In the genomic region with DNA sequence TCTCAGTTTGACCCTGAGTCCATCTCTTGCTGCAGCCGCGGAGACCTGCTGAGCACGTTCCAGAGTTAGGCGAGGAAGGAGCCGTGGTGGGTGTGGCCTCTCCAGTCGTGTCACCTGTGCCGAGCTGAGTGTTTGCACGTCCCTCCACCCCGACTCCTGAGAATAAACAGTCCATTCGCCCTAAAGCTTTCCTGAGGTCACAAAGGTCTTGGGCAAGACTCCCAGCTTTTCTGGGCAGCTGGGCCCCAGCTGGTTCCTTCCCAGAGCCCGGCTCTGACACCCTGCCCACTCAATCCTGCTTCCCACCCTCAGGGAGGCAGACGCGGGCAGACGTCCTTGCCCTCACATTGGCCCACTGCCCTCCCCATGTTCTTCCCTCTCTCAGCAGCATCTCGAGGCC, we compare ENCODE assay signal across 1 cellular context.
TF ChIP-seq lines count a peak whose summit lies in the region.

No MANE protein-coding gene starts in this region.

TF ChIP-seq in GM23338, 12 proteins besides CTCF, POLR2A, EP300 and RAD21 (continued from another document):
- TF ChIP-seq, protein P1, sequence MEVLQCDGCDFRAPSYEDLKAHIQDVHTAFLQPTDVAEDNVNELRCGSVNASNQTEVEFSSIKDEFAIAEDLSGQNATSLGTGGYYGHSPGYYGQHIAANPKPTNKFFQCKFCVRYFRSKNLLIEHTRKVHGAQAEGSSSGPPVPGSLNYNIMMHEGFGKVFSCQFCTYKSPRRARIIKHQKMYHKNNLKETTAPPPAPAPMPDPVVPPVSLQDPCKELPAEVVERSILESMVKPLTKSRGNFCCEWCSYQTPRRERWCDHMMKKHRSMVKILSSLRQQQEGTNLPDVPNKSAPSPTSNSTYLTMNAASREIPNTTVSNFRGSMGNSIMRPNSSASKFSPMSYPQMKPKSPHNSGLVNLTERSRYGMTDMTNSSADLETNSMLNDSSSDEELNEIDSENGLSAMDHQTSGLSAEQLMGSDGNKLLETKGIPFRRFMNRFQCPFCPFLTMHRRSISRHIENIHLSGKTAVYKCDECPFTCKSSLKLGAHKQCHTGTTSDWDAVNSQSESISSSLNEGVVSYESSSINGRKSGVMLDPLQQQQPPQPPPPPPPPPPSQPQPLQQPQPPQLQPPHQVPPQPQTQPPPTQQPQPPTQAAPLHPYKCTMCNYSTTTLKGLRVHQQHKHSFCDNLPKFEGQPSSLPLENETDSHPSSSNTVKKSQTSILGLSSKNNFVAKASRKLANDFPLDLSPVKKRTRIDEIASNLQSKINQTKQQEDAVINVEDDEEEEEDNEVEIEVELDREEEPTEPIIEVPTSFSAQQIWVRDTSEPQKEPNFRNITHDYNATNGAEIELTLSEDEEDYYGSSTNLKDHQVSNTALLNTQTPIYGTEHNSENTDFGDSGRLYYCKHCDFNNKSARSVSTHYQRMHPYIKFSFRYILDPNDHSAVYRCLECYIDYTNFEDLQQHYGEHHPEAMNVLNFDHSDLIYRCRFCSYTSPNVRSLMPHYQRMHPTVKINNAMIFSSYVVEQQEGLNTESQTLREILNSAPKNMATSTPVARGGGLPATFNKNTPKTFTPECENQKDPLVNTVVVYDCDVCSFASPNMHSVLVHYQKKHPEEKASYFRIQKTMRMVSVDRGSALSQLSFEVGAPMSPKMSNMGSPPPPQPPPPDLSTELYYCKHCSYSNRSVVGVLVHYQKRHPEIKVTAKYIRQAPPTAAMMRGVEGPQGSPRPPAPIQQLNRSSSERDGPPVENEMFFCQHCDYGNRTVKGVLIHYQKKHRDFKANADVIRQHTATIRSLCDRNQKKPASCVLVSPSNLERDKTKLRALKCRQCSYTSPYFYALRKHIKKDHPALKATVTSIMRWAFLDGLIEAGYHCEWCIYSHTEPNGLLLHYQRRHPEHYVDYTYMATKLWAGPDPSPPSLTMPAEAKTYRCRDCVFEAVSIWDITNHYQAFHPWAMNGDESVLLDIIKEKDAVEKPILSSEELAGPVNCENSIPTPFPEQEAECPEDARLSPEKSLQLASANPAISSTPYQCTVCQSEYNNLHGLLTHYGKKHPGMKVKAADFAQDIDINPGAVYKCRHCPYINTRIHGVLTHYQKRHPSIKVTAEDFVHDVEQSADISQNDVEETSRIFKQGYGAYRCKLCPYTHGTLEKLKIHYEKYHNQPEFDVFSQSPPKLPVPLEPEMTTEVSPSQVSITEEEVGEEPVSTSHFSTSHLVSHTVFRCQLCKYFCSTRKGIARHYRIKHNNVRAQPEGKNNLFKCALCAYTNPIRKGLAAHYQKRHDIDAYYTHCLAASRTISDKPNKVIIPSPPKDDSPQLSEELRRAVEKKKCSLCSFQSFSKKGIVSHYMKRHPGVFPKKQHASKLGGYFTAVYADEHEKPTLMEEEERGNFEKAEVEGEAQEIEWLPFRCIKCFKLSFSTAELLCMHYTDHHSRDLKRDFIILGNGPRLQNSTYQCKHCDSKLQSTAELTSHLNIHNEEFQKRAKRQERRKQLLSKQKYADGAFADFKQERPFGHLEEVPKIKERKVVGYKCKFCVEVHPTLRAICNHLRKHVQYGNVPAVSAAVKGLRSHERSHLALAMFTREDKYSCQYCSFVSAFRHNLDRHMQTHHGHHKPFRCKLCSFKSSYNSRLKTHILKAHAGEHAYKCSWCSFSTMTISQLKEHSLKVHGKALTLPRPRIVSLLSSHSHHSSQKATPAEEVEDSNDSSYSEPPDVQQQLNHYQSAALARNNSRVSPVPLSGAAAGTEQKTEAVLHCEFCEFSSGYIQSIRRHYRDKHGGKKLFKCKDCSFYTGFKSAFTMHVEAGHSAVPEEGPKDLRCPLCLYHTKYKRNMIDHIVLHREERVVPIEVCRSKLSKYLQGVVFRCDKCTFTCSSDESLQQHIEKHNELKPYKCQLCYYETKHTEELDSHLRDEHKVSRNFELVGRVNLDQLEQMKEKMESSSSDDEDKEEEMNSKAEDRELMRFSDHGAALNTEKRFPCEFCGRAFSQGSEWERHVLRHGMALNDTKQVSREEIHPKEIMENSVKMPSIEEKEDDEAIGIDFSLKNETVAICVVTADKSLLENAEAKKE (CRISPR knock-in tag; IDR thresholded peaks at IDR 0.05): no peak
- no peak for TF ChIP-seq ZNF331 (CRISPR knock-in tag; IDR thresholded peaks at IDR 0.05; ENCODE audit: low read depth)
